Comparison of ENCODE assay signal across 19 cellular contexts in the genomic region with DNA sequence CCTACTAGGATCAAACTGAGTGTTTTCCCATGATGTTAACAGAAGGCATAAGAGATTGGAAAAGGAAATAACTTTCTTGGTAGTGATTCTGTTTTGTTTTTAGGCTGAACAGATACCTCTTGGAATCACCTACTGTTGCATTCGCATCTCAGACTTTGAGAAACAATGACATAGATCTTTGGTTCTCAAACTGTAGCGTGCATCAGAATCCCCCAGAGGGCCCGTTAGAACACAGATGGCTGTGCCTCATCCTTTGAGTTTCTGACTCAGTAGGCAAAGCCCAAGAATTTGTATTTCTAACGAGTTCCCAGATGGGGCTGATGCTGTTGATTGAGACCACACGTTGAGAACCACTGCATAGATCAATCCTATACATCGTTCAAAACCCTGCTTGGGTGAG. TPM values are rescaled to one million over a fixed set of nuclear protein-coding genes. Genes with fewer than 3 reads are reported as not detected.
DNase-seq lines count a peak whose midpoint lies in the region; ATAC-seq and TF ChIP-seq lines count a peak whose summit lies in the region.
"Had no signal": no experiment of that assay in that cellular context is flagged by ENCODE, and none has a peak within 500 bp of the region (broad histone marks: within the 10 kb centered on the region; RNA-seq: fewer than 3 reads in every experiment).

No MANE protein-coding gene starts in this region.

- in situ Hi-C loops in GM23248 (cut with MboI): no loop called here

- H3K79me2 ChIP-seq in GM23248 (ENCODE audit: insufficient read depth) (no peaks in the 10 kb centered on the region), neural progenitor cell (ENCODE audit: low read depth) (no peaks in the 10 kb centered on the region)

- H3K9ac ChIP-seq in GM23248: no peak overlapping the region
- no peak overlapping the region for H3K9ac ChIP-seq in endodermal cell (ENCODE audit: extremely low read depth, low read length, poor library complexity, severe bottlenecking)
- no peak overlapping the region for H3K9ac ChIP-seq in neural progenitor cell
- H3K9ac ChIP-seq: KMS-11, SK-N-SH had no signal

- H3K27me3 ChIP-seq in GM23248 (replicated peaks; ENCODE audit: insufficient read depth) (no peaks in the 10 kb centered on the region), endodermal cell (ENCODE audit: control insufficient read depth, insufficient read depth, low read length, poor library complexity, severe bottlenecking) (no peaks in the 10 kb centered on the region), neural progenitor cell (no peaks in the 10 kb centered on the region)

- no peaks in the 10 kb centered on the region for H3K4me1 Mint-ChIP-seq in endodermal cell
- peaks cover 22% of the 10 kb centered on the region for H3K4me1 Mint-ChIP-seq in neural progenitor cell
- H3K4me1 Mint-ChIP-seq in osteocyte (ENCODE audit: unreplicated experiment): no peaks in the 10 kb centered on the region
- H3K4me1 Mint-ChIP-seq: CD4-positive, alpha-beta memory T cell had no signal

- H3K9me3 ChIP-seq in GM23248 (ENCODE audit: low read depth) (no peaks in the 10 kb centered on the region), endodermal cell (ENCODE audit: control insufficient read depth, low read length) (no peaks in the 10 kb centered on the region), neural progenitor cell (ENCODE audit: low read depth) (no peaks in the 10 kb centered on the region)
- H3K9me3 ChIP-seq: SK-N-SH had no signal

- H3K27me3 Mint-ChIP-seq in endodermal cell (ENCODE audit: insufficient read depth) (peaks cover 9% of the 10 kb centered on the region), neural progenitor cell (ENCODE audit: insufficient read depth, low read depth) (peaks cover 2% of the 10 kb centered on the region), osteocyte (ENCODE audit: unreplicated experiment) (peaks cover 52% of the 10 kb centered on the region)

- H4K20me1 ChIP-seq in GM23248 (ENCODE audit: insufficient read depth): no peaks in the 10 kb centered on the region
- no peaks in the 10 kb centered on the region for H4K20me1 ChIP-seq in neural progenitor cell (ENCODE audit: low read depth)

- H2AFZ ChIP-seq in GM23248 (no peak overlapping the region), neural progenitor cell (replicated peaks) (peak overlapping the region; percentile 90)

- no peak for TF ChIP-seq CTCF in endodermal cell (conservative IDR thresholded peaks at IDR 0.05)
- no peak for TF ChIP-seq CTCF in neural progenitor cell (IDR thresholded peaks at IDR 0.05)
- TF ChIP-seq CTCF in osteocyte (IDR thresholded peaks at IDR 0.05): no peak

- H3F3A ChIP-seq in GM23248 (ENCODE audit: insufficient read depth) (no peaks in the 10 kb centered on the region; the same call in 1 of the 2 replicates), neural progenitor cell (ENCODE audit: low read depth) (peaks cover 9% of the 10 kb centered on the region)

- H3K4me3 Mint-ChIP-seq in endodermal cell (no peak overlapping the region), neural progenitor cell (no peak overlapping the region), osteocyte (ENCODE audit: unreplicated experiment) (no peak overlapping the region)
- H3K4me3 Mint-ChIP-seq: CD4-positive, alpha-beta memory T cell had no signal

- no peaks in the 10 kb centered on the region for H3K36me3 ChIP-seq in GM23248 (ENCODE audit: low read depth)
- H3K36me3 ChIP-seq in endodermal cell (ENCODE audit: control insufficient read depth, insufficient read depth, low read length): no peaks in the 10 kb centered on the region
- H3K36me3 ChIP-seq in neural progenitor cell: no peaks in the 10 kb centered on the region

- H3K4me3 ChIP-seq in GM23248: no peak overlapping the region
- H3K4me3 ChIP-seq in endodermal cell (ENCODE audit: low read length): no peak overlapping the region
- H3K4me3 ChIP-seq in neural progenitor cell: no peak overlapping the region
- H3K4me3 ChIP-seq: A549 had no signal

- H3K27ac ChIP-seq in GM23248 (no peak overlapping the region), endodermal cell (ENCODE audit: low read depth, low read length) (peak overlapping the region; percentile 50), neural progenitor cell (peak overlapping the region; percentile 61)
- H3K27ac ChIP-seq: A549, KMS-11 had no signal

- H3K27ac Mint-ChIP-seq in endodermal cell (no peak overlapping the region), neural progenitor cell (no peak overlapping the region), osteocyte (ENCODE audit: unreplicated experiment) (no peak overlapping the region)
- H3K27ac Mint-ChIP-seq: CD4-positive, alpha-beta memory T cell had no signal

- ATAC-seq in HG03045 (IDR thresholded peaks at IDR 0.05; ENCODE audit: unreplicated experiment): no peak
- ATAC-seq: A549, HCT116, Panc1 had no signal

- 7 to 9% methylated on average over 6 of the region's 6 CpGs for WGBS in GM23248 (ENCODE audit: low coverage in 1 of 2, low lambda C conversion rate in 2 of 2, missing lambda C conversion rate in 2 of 2), 2 experiments
- WGBS in endodermal cell (ENCODE audit: insufficient coverage in 1 of 2, insufficient read length in 1 of 2), 2 experiments: 68 to 77% methylated on average over 6 of the region's 6 CpGs

- H3K9me3 Mint-ChIP-seq in endodermal cell (peaks cover 10% of the 10 kb centered on the region), neural progenitor cell (peaks cover 11% of the 10 kb centered on the region), osteocyte (ENCODE audit: unreplicated experiment) (no peaks in the 10 kb centered on the region)

- DNase-seq in AG20443 (ENCODE audit: low spot score) (peak; percentile 52), GM23248 (peak; percentile 73), endodermal cell (no peak), neural progenitor cell (ENCODE audit: low spot score) (peak; percentile 44), osteocyte (ENCODE audit: extremely low spot score, unreplicated experiment) (no peak), T-helper 1 cell (no peak)
- DNase-seq: CD4-positive, alpha-beta memory T cell; DMS153; IMR-90; NCI-H1105; NCI-H2081; NCI-H82; SIG-M5; SK-N-SH had no signal

- H3K36me3 Mint-ChIP-seq in endodermal cell (ENCODE audit: low read depth) (no peaks in the 10 kb centered on the region), neural progenitor cell (no peaks in the 10 kb centered on the region), osteocyte (ENCODE audit: unreplicated experiment) (no peaks in the 10 kb centered on the region)
- H3K36me3 Mint-ChIP-seq: CD4-positive, alpha-beta memory T cell had no signal

- H3K4me2 ChIP-seq in GM23248 (ENCODE audit: unreplicated experiment) (no peak overlapping the region), neural progenitor cell (peak overlapping the region; percentile 43)
- H3K4me2 ChIP-seq: A549, KMS-11, SK-N-SH had no signal

- H3K9me2 ChIP-seq in GM23248 (ENCODE audit: insufficient read depth): no peaks in the 10 kb centered on the region
- H3K9me2 ChIP-seq: SK-N-SH had no signal

- H3K4me1 ChIP-seq in GM23248 (ENCODE audit: insufficient read depth) (peaks cover 15% of the 10 kb centered on the region; the same call in 1 of the 2 replicates), endodermal cell (ENCODE audit: control insufficient read depth, insufficient read depth, low read length) (no peaks in the 10 kb centered on the region), neural progenitor cell (peaks cover 20% of the 10 kb centered on the region)
- H3K4me1 ChIP-seq: A549 had no signal

RNA-seq across cellular contexts. Expression of gene SRGAP3, which starts 42.5 kb away (rescaled TPM):
- total RNA-seq in GM23248 (2014; rRNA removed; shearing (Covaris generic)): 0.13 and 1.7 TPM in 2 replicates
- polyA plus RNA-seq in GM23248 (2016; fragmentation: Nextera tagmentation; extraction: Ambion mirVana): 0.89 and 0.91 TPM in 2 replicates
- 1 to 10 TPM; 5.0 to 8.1 TPM for total RNA-seq in endodermal cell
- 81.2 TPM for polyA plus RNA-seq in endodermal cell (2013, experiment 1 of 2)
- 69.8 TPM for polyA plus RNA-seq in endodermal cell (2013, experiment 2 of 2)
- total RNA-seq in neural progenitor cell (ENCODE audit: low replicate concordance): 35.7 and 59.3 TPM in 2 replicates
- 1.5 and 2.6 TPM in 2 replicates for total RNA-seq in osteocyte

Comparison
In these comparisons a context has a peak if more than half of its experiments do, and no peak if none do; other contexts are left out.
1. DNase-seq: peak in AG20443 (single experiment), GM23248 (single experiment) and neural progenitor cell (single experiment); none in endodermal cell (single experiment), osteocyte (single experiment) and T-helper 1 cell (0 of 5).